Comparison of ENCODE assay signal across 8 cellular contexts in the genomic region with DNA sequence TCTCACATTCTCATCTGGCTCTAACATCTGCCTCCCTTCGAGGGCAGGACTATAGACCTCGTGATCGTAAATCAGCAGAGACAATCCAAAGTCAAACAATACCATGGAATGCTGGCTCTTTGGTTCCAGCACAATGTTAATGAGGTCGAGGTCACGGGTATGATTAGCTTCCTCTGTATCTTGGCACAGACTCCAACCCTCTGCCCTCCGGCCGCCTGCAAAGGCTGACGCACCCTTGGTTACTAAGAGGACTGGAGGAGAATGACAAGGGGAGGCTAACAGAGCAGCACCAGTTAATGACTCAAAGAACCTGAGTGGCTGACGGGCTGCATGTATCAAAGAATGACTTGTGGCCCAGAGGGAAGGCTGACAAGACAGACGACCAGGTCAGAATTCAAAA. TPM values are rescaled to one million over a fixed set of nuclear protein-coding genes. Genes with fewer than 3 reads are reported as not detected.
DNase-seq lines count a peak whose midpoint lies in the region; ATAC-seq lines count a peak whose summit lies in the region.

No MANE protein-coding gene starts in this region.

- no peak overlapping the region for H3K27ac Mint-ChIP-seq in natural killer cell treated with Interleukin-12 subunit alpha and Interleukin-12 subunit beta and Interleukin-15 and Interleukin-18, amount 100 ng/mL, for 72 hours
- H3K27ac Mint-ChIP-seq in activated CD8-positive, alpha-beta T cell treated with anti-CD3 and anti-CD28 coated beads, Interleukin-2, amount 10 ng/mL, durations not matched to agents 7 days and 5 days: no peak overlapping the region

- H3K36me3 Mint-ChIP-seq in natural killer cell treated with Interleukin-12 subunit alpha and Interleukin-12 subunit beta and Interleukin-15 and Interleukin-18, amount 100 ng/mL, for 72 hours: no peaks in the 10 kb centered on the region
- no peaks in the 10 kb centered on the region for H3K36me3 Mint-ChIP-seq in activated CD8-positive, alpha-beta T cell treated with anti-CD3 and anti-CD28 coated beads, Interleukin-2, amount 10 ng/mL, durations not matched to agents 7 days and 5 days (ENCODE audit: low read depth)

- H3K4me3 Mint-ChIP-seq in natural killer cell treated with Interleukin-12 subunit alpha and Interleukin-12 subunit beta and Interleukin-15 and Interleukin-18, amount 100 ng/mL, for 72 hours: no peak overlapping the region
- no peak overlapping the region for H3K4me3 Mint-ChIP-seq in activated CD8-positive, alpha-beta T cell treated with anti-CD3 and anti-CD28 coated beads, Interleukin-2, amount 10 ng/mL, durations not matched to agents 7 days and 5 days

- no peak for ATAC-seq in HG02840 (IDR thresholded peaks at IDR 0.05; ENCODE audit: low FRiP score, unreplicated experiment)
- ATAC-seq in natural killer cell treated with Interleukin-12 subunit alpha and Interleukin-12 subunit beta and Interleukin-15 and Interleukin-18, amount 100 ng/mL, for 72 hours: no peak
- ATAC-seq in activated CD8-positive, alpha-beta T cell treated with anti-CD3 and anti-CD28 coated beads, Interleukin-2, amount 10 ng/mL, durations not matched to agents 7 days and 5 days: no peak

- peaks cover 9 to 33% of the 10 kb centered on the region in 2 donors for H3K27me3 Mint-ChIP-seq in natural killer cell treated with Interleukin-12 subunit alpha and Interleukin-12 subunit beta and Interleukin-15 and Interleukin-18, amount 100 ng/mL, for 72 hours
- peaks cover 21% of the 10 kb centered on the region for H3K27me3 Mint-ChIP-seq in activated CD8-positive, alpha-beta T cell treated with anti-CD3 and anti-CD28 coated beads, Interleukin-2, amount 10 ng/mL, durations not matched to agents 7 days and 5 days (ENCODE audit: low read depth)

- POLR2A ChIA-PET in activated CD8-positive, alpha-beta T cell treated with anti-CD3 and anti-CD28 coated beads, Interleukin-2, amount 10 ng/mL, durations not matched to agents 7 days and 5 days (lab: Charles Lee): no interaction called here

- H3K4me1 Mint-ChIP-seq in natural killer cell treated with Interleukin-12 subunit alpha and Interleukin-12 subunit beta and Interleukin-15 and Interleukin-18, amount 100 ng/mL, for 72 hours (ENCODE audit: low read depth in 2 of 2): no peaks in the 10 kb centered on the region
- H3K4me1 Mint-ChIP-seq in activated CD8-positive, alpha-beta T cell treated with anti-CD3 and anti-CD28 coated beads, Interleukin-2, amount 10 ng/mL, durations not matched to agents 7 days and 5 days (ENCODE audit: low read depth): no peaks in the 10 kb centered on the region

- intact Hi-C loops in head of caudate nucleus (cut with DNase I): no loop called here

- in situ Hi-C loops in SK-MEL-5 (cut with HindIII; ENCODE audit: low pct_unique_long_range_greater_than_20kb, low sequenced_read_pairs): loop anchor here (25.0 kb wide), 1 partner anchor 101 kb away; no protein-coding TSS in a partner anchor

- DNase-seq in GM04504 (ENCODE audit: low read depth) (peak; percentile 96), SK-MEL-5 (ENCODE audit: low read depth, low spot score) (peak; percentile 94), head of caudate nucleus (peak in 25 of 42 donors; percentile 19 to 85 (median 41)), pulmonary artery endothelial cell (ENCODE audit: low read depth, low spot score) (peak; percentile 98), NCI-H446 treated with DMSO at 0.1 percent for 48 hours (lab: John Stamatoyannopoulos, UW) (no peak)
- no peak for DNase-seq in natural killer cell treated with Interleukin-12 subunit alpha and Interleukin-12 subunit beta and Interleukin-15 and Interleukin-18, amount 100 ng/mL, for 72 hours (ENCODE audit: low spot score)
- DNase-seq in activated CD8-positive, alpha-beta T cell treated with anti-CD3 and anti-CD28 coated beads, Interleukin-2, amount 10 ng/mL, durations not matched to agents 7 days and 5 days: no peak

- H3K9me3 Mint-ChIP-seq in natural killer cell treated with Interleukin-12 subunit alpha and Interleukin-12 subunit beta and Interleukin-15 and Interleukin-18, amount 100 ng/mL, for 72 hours: no peaks in the 10 kb centered on the region
- H3K9me3 Mint-ChIP-seq in activated CD8-positive, alpha-beta T cell treated with anti-CD3 and anti-CD28 coated beads, Interleukin-2, amount 10 ng/mL, durations not matched to agents 7 days and 5 days (ENCODE audit: insufficient read depth): no peaks in the 10 kb centered on the region

- CTCF ChIA-PET in activated CD8-positive, alpha-beta T cell treated with anti-CD3 and anti-CD28 coated beads, Interleukin-2, amount 10 ng/mL, durations not matched to agents 7 days and 5 days (lab: Charles Lee): no interaction called here

RNA-seq across cellular contexts. Expression of a gene that starts 10.1 kb away (rescaled TPM):
- total RNA-seq in SK-MEL-5 (2014; rRNA removed; shearing (Covaris generic)): 57.2 and 58.0 TPM in 2 replicates
- 37.3 and 76.5 TPM in 2 replicates for polyA plus RNA-seq in SK-MEL-5 (2015; cell fraction: cytosol; rRNA removed)
- 41.1 and 55.8 TPM in 2 replicates for polyA plus RNA-seq in SK-MEL-5 (2015; cell fraction: nucleus; rRNA removed)
- total RNA-seq in pulmonary artery endothelial cell: 40.0 and 56.3 TPM in 2 replicates
- 1 to 10 TPM in 1 of 2 donors, under 1 TPM in 1; 0.45 to 1.8 TPM for total RNA-seq in natural killer cell treated with Interleukin-12 subunit alpha and Interleukin-12 subunit beta and Interleukin-15 and Interleukin-18, amount 100 ng/mL, for 72 hours
- total RNA-seq in activated CD8-positive, alpha-beta T cell treated with anti-CD3 and anti-CD28 coated beads, Interleukin-2, amount 10 ng/mL, durations not matched to agents 7 days and 5 days: under 1 TPM in 1 of 2 experiments, not detected in 1; 0.34 TPM

Comparison
In these comparisons a context has a peak if more than half of its experiments do, and no peak if none do; other contexts are left out.
1. DNase-seq: peak in GM04504 (single experiment), SK-MEL-5 (single experiment), head of caudate nucleus (25 of 42) and pulmonary artery endothelial cell (single experiment); none in natural killer cell treated with Interleukin-12 subunit alpha and Interleukin-12 subunit beta and Interleukin-15 and Interleukin-18, amount 100 ng/mL, for 72 hours (single experiment), activated CD8-positive, alpha-beta T cell treated with anti-CD3 and anti-CD28 coated beads, Interleukin-2, amount 10 ng/mL, durations not matched to agents 7 days and 5 days (single experiment) and NCI-H446 treated with DMSO at 0.1 percent for 48 hours (single experiment).
2. RNA of a gene that starts 10.1 kb away (total RNA-seq): 57.2 to 58.0 TPM in SK-MEL-5 and 40.0 to 56.3 TPM in pulmonary artery endothelial cell; 0.45 to 1.8 TPM in natural killer cell treated with Interleukin-12 subunit alpha and Interleukin-12 subunit beta and Interleukin-15 and Interleukin-18, amount 100 ng/mL, for 72 hours and 0.34 TPM in activated CD8-positive, alpha-beta T cell treated with anti-CD3 and anti-CD28 coated beads, Interleukin-2, amount 10 ng/mL, durations not matched to agents 7 days and 5 days; every median in the first group is over 10 times any median in the second.